18 cellular contexts compared by ENCODE assay signal in the genomic region with DNA sequence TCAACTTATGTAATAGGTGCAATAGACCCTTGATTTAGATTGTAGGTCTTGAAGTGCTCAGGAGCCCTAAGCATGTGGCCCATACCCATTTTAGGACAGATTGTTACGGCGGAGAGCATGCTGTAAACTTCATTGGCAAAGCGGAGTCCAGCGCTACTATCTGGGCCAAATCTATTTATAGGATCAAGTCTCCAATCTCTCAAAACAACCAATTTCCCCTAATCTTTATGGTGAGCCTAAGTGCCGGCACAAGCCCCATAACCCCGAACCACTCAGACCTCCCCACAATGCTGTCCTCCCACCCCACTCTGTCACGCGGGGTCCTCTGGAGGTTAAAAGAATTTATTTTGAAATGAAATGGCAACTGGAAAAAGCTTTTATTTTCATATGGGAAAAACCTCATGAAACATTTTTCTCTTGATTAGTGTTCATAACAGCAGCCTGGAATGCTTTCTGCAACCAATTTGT.
DNase-seq lines count a peak whose midpoint lies in the region; ATAC-seq and TF ChIP-seq lines count a peak whose summit lies in the region.
"Had no signal": no experiment of that assay in that cellular context is flagged by ENCODE, and none has a peak within 500 bp of the region (broad histone marks: within the 10 kb centered on the region; RNA-seq: fewer than 3 reads in every experiment).

No MANE protein-coding gene starts in this region.

- DNase-seq in GM03348 (ENCODE audit: low spot score), result peak; percentile 26
- DNase-seq in endodermal cell, result no peak
- no peak for DNase-seq in hepatocyte (ENCODE audit: low spot score)
- DNase-seq in gastrocnemius medialis, result no peak
- DNase-seq in KG1 (lab: John Stamatoyannopoulos, UW), result no peak
- DNase-seq in kidney tubule cell (ENCODE audit: low spot score), result no peak
- DNase-seq: activated CD4-positive, alpha-beta memory T cell treated with anti-CD3 and anti-CD28 coated beads, Interleukin-2, amount 10 ng/mL, durations not matched to agents 7 days and 5 days; activated T-cell treated with anti-CD3 and anti-CD28 coated beads, Interleukin-2, amount 50 U/mL, for 48 hours; CD8-positive, alpha-beta memory T cell; SHP77 treated with DMSO at 0.1 percent for 48 hours; stimulated activated CD4-positive, alpha-beta T cell treated with anti-CD3 and anti-CD28 coated beads, Interleukin-12 subunit alpha, Interleukin-12 subunit beta, amount 100 ng/mL, for 4 hours; stimulated activated naive CD4-positive, alpha-beta T cell treated with Interleukin-2 at 50 U/mL for 16 hours; T-helper 1 cell had no signal

- peaks cover 20% of the 10 kb centered on the region for H3K9me3 Mint-ChIP-seq in endodermal cell
- H3K9me3 Mint-ChIP-seq: activated CD4-positive, alpha-beta memory T cell treated with anti-CD3 and anti-CD28 coated beads, Interleukin-2, amount 10 ng/mL, durations not matched to agents 7 days and 5 days; CD8-positive, alpha-beta memory T cell had no signal

- H3K4me1 ChIP-seq in endodermal cell (ENCODE audit: control insufficient read depth, insufficient read depth, low read length) (peaks cover 43% of the 10 kb centered on the region), hepatocyte (ENCODE audit: insufficient read depth) (peaks cover 8% of the 10 kb centered on the region), gastrocnemius medialis (peaks cover 18 to 33% of the 10 kb centered on the region in 2 donors)
- H3K4me1 ChIP-seq: parathyroid adenoma had no signal

- no peak overlapping the region for H3K4me3 Mint-ChIP-seq in endodermal cell
- H3K4me3 Mint-ChIP-seq: activated CD4-positive, alpha-beta memory T cell treated with anti-CD3 and anti-CD28 coated beads, Interleukin-2, amount 10 ng/mL, durations not matched to agents 7 days and 5 days; activated naive CD8-positive, alpha-beta T cell; CD8-positive, alpha-beta memory T cell had no signal

- H3K79me2 ChIP-seq in hepatocyte, result no peaks in the 10 kb centered on the region
- H3K79me2 ChIP-seq: parathyroid adenoma had no signal

- WGBS in endodermal cell (ENCODE audit: insufficient coverage in 1 of 2, insufficient read length in 1 of 2), 2 experiments, result 63 to 80% methylated on average over 4 to 8 of the region's 8 CpGs
- 41% methylated on average over 8 of the region's 8 CpGs for WGBS in hepatocyte (ENCODE audit: low lambda C conversion rate, missing lambda C conversion rate)

- ATAC-seq in gastrocnemius medialis (peak; percentile 64 to 81), GM18907 (IDR thresholded peaks at IDR 0.05; ENCODE audit: unreplicated experiment) (no peak), HG02763 (IDR thresholded peaks at IDR 0.05; ENCODE audit: unreplicated experiment) (no peak)

- peak overlapping the region; percentile 3 for H3K4me2 ChIP-seq in hepatocyte

- H3K9me3 ChIP-seq in endodermal cell (ENCODE audit: control insufficient read depth, low read length) (no peaks in the 10 kb centered on the region), hepatocyte (ENCODE audit: low read depth) (no peaks in the 10 kb centered on the region), gastrocnemius medialis (no peaks in the 10 kb centered on the region)

- H3K36me3 ChIP-seq in endodermal cell (ENCODE audit: control insufficient read depth, insufficient read depth, low read length), result no peaks in the 10 kb centered on the region
- no peaks in the 10 kb centered on the region for H3K36me3 ChIP-seq in hepatocyte (replicated peaks; ENCODE audit: insufficient read depth, low read depth)
- no peaks in the 10 kb centered on the region for H3K36me3 ChIP-seq in gastrocnemius medialis
- H3K36me3 ChIP-seq: cardiac muscle cell had no signal

- no peaks in the 10 kb centered on the region for H4K20me1 ChIP-seq in hepatocyte (ENCODE audit: insufficient read depth, poor library complexity, severe bottlenecking)

- no peaks in the 10 kb centered on the region for H3K27me3 ChIP-seq in endodermal cell (ENCODE audit: control insufficient read depth, insufficient read depth, low read length, poor library complexity, severe bottlenecking)
- no peaks in the 10 kb centered on the region for H3K27me3 ChIP-seq in hepatocyte
- H3K27me3 ChIP-seq in gastrocnemius medialis, result no peaks in the 10 kb centered on the region
- H3K27me3 ChIP-seq: cardiac muscle cell had no signal

- TF ChIP-seq POLR2A in gastrocnemius medialis (IDR thresholded peaks at IDR 0.05), result no peak

- peaks cover 76% of the 10 kb centered on the region for H3K36me3 Mint-ChIP-seq in endodermal cell (ENCODE audit: low read depth)
- H3K36me3 Mint-ChIP-seq: activated naive CD8-positive, alpha-beta T cell; CD8-positive, alpha-beta memory T cell had no signal

- no peaks in the 10 kb centered on the region for H3K27me3 Mint-ChIP-seq in endodermal cell (ENCODE audit: insufficient read depth)
- H3K27me3 Mint-ChIP-seq: activated CD4-positive, alpha-beta memory T cell treated with anti-CD3 and anti-CD28 coated beads, Interleukin-2, amount 10 ng/mL, durations not matched to agents 7 days and 5 days; activated naive CD8-positive, alpha-beta T cell; CD8-positive, alpha-beta memory T cell had no signal

- H3K9ac ChIP-seq in endodermal cell (ENCODE audit: extremely low read depth, low read length, poor library complexity, severe bottlenecking), result no peak overlapping the region
- H3K9ac ChIP-seq: parathyroid adenoma had no signal

- H3K4me3 ChIP-seq in endodermal cell (ENCODE audit: low read length), result peak overlapping the region; percentile 50
- no peak overlapping the region for H3K4me3 ChIP-seq in hepatocyte
- H3K4me3 ChIP-seq in gastrocnemius medialis, result peak overlapping the region in 2 of 4 donors; percentile 19 to 37
- H3K4me3 ChIP-seq: cardiac muscle cell had no signal

- intact Hi-C loops in gastrocnemius medialis (cut with DNase I; ENCODE audit: low total_unique reads), result loop anchor here (5.0 kb wide), 1 partner anchor 101 kb away; no protein-coding TSS in a partner anchor

- H3K4me1 Mint-ChIP-seq in endodermal cell, result peaks cover 31% of the 10 kb centered on the region
- H3K4me1 Mint-ChIP-seq: activated CD4-positive, alpha-beta memory T cell treated with anti-CD3 and anti-CD28 coated beads, Interleukin-2, amount 10 ng/mL, durations not matched to agents 7 days and 5 days; CD8-positive, alpha-beta memory T cell had no signal

- no peaks in the 10 kb centered on the region for H3K9me2 ChIP-seq in hepatocyte (replicated peaks; ENCODE audit: insufficient read depth)

- in situ Hi-C loops in gastrocnemius medialis (cut with MboI; ENCODE audit: low sequenced_read_pairs in 4 of 4), result no loop called here

- TF ChIP-seq CTCF in endodermal cell (conservative IDR thresholded peaks at IDR 0.05), result no peak
- no peak for TF ChIP-seq CTCF in hepatocyte (IDR thresholded peaks at IDR 0.05; ENCODE audit: poor library complexity)
- no peak for TF ChIP-seq CTCF in gastrocnemius medialis (IDR thresholded peaks at IDR 0.05 in 4 of 5, conservative IDR thresholded peaks at IDR 0.05 in 1 of 5)

- H3K27ac ChIP-seq in endodermal cell (ENCODE audit: low read depth, low read length) (no peak overlapping the region), hepatocyte (no peak overlapping the region), gastrocnemius medialis (peak overlapping the region in 3 of 4 donors; percentile 49 to 66 (median 51))
- H3K27ac ChIP-seq: cardiac muscle cell, parathyroid adenoma had no signal

- no peak overlapping the region for H3K27ac Mint-ChIP-seq in endodermal cell
- H3K27ac Mint-ChIP-seq: activated CD4-positive, alpha-beta memory T cell treated with anti-CD3 and anti-CD28 coated beads, Interleukin-2, amount 10 ng/mL, durations not matched to agents 7 days and 5 days; activated naive CD8-positive, alpha-beta T cell; CD8-positive, alpha-beta memory T cell had no signal

- H2AFZ ChIP-seq in hepatocyte, result no peak overlapping the region
- H2AFZ ChIP-seq: parathyroid adenoma had no signal

Comparison
In these comparisons a context has a peak if more than half of its experiments do, and no peak if none do; other contexts are left out.
1. H3K27ac ChIP-seq: peak in gastrocnemius medialis (3 of 4); none in endodermal cell (single experiment) and hepatocyte (single experiment).
2. ATAC-seq: peak in gastrocnemius medialis (2 of 2); none in GM18907 (single experiment) and HG02763 (single experiment).